1 cellular context compared by ENCODE assay signal in the genomic region with DNA sequence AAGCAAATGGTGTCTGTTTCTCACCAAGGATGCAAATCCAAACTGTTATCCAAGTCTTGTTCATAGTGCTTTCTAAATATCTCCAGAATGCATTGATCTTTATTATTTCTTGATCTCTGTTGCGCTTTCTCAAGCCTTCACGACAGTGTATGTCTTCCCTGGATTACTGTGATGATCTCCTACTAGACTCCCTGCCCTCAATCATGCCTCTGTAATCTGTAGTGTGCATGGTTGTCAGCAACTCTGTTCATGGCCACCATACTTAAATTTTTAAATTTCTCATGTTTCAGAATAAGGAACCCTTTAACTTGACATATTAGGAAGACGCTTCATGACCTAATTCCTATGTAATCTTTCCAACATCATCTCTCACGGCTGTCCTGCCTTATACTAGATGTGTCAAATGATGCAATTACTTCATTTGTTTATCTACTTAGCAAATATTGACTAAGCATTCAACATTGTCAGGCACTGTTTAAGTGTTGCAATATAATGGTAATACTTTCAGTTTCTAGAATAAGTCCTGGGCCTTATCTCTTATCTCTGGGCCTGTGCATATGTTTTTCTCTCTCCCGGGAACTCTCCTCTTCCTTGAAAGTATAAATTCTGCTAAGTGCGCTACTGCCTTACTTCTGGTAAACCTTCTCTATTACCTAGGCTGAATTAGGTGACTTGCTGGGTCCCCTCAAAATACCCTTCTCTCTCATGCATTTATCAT.
TF ChIP-seq lines count a peak whose summit lies in the region.

No MANE protein-coding gene starts in this region.

TF ChIP-seq in K562, 482 proteins besides CTCF, POLR2A, EP300 and RAD21 (continued from another document and continues in another):
- TF ChIP-seq, protein P1, sequence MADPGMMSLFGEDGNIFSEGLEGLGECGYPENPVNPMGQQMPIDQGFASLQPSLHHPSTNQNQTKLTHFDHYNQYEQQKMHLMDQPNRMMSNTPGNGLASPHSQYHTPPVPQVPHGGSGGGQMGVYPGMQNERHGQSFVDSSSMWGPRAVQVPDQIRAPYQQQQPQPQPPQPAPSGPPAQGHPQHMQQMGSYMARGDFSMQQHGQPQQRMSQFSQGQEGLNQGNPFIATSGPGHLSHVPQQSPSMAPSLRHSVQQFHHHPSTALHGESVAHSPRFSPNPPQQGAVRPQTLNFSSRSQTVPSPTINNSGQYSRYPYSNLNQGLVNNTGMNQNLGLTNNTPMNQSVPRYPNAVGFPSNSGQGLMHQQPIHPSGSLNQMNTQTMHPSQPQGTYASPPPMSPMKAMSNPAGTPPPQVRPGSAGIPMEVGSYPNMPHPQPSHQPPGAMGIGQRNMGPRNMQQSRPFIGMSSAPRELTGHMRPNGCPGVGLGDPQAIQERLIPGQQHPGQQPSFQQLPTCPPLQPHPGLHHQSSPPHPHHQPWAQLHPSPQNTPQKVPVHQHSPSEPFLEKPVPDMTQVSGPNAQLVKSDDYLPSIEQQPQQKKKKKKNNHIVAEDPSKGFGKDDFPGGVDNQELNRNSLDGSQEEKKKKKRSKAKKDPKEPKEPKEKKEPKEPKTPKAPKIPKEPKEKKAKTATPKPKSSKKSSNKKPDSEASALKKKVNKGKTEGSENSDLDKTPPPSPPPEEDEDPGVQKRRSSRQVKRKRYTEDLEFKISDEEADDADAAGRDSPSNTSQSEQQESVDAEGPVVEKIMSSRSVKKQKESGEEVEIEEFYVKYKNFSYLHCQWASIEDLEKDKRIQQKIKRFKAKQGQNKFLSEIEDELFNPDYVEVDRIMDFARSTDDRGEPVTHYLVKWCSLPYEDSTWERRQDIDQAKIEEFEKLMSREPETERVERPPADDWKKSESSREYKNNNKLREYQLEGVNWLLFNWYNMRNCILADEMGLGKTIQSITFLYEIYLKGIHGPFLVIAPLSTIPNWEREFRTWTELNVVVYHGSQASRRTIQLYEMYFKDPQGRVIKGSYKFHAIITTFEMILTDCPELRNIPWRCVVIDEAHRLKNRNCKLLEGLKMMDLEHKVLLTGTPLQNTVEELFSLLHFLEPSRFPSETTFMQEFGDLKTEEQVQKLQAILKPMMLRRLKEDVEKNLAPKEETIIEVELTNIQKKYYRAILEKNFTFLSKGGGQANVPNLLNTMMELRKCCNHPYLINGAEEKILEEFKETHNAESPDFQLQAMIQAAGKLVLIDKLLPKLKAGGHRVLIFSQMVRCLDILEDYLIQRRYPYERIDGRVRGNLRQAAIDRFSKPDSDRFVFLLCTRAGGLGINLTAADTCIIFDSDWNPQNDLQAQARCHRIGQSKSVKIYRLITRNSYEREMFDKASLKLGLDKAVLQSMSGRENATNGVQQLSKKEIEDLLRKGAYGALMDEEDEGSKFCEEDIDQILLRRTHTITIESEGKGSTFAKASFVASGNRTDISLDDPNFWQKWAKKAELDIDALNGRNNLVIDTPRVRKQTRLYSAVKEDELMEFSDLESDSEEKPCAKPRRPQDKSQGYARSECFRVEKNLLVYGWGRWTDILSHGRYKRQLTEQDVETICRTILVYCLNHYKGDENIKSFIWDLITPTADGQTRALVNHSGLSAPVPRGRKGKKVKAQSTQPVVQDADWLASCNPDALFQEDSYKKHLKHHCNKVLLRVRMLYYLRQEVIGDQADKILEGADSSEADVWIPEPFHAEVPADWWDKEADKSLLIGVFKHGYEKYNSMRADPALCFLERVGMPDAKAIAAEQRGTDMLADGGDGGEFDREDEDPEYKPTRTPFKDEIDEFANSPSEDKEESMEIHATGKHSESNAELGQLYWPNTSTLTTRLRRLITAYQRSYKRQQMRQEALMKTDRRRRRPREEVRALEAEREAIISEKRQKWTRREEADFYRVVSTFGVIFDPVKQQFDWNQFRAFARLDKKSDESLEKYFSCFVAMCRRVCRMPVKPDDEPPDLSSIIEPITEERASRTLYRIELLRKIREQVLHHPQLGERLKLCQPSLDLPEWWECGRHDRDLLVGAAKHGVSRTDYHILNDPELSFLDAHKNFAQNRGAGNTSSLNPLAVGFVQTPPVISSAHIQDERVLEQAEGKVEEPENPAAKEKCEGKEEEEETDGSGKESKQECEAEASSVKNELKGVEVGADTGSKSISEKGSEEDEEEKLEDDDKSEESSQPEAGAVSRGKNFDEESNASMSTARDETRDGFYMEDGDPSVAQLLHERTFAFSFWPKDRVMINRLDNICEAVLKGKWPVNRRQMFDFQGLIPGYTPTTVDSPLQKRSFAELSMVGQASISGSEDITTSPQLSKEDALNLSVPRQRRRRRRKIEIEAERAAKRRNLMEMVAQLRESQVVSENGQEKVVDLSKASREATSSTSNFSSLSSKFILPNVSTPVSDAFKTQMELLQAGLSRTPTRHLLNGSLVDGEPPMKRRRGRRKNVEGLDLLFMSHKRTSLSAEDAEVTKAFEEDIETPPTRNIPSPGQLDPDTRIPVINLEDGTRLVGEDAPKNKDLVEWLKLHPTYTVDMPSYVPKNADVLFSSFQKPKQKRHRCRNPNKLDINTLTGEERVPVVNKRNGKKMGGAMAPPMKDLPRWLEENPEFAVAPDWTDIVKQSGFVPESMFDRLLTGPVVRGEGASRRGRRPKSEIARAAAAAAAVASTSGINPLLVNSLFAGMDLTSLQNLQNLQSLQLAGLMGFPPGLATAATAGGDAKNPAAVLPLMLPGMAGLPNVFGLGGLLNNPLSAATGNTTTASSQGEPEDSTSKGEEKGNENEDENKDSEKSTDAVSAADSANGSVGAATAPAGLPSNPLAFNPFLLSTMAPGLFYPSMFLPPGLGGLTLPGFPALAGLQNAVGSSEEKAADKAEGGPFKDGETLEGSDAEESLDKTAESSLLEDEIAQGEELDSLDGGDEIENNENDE (IDR thresholded peaks at IDR 0.05; ENCODE audit: low read depth, low read length) = no peak
- TF ChIP-seq, protein P2, sequence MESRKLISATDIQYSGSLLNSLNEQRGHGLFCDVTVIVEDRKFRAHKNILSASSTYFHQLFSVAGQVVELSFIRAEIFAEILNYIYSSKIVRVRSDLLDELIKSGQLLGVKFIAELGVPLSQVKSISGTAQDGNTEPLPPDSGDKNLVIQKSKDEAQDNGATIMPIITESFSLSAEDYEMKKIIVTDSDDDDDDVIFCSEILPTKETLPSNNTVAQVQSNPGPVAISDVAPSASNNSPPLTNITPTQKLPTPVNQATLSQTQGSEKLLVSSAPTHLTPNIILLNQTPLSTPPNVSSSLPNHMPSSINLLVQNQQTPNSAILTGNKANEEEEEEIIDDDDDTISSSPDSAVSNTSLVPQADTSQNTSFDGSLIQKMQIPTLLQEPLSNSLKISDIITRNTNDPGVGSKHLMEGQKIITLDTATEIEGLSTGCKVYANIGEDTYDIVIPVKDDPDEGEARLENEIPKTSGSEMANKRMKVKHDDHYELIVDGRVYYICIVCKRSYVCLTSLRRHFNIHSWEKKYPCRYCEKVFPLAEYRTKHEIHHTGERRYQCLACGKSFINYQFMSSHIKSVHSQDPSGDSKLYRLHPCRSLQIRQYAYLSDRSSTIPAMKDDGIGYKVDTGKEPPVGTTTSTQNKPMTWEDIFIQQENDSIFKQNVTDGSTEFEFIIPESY (CRISPR knock-in tag; IDR thresholded peaks at IDR 0.05) = no peak
- TF ChIP-seq SIN3B (IDR thresholded peaks at IDR 0.05; ENCODE audit: low read depth) = no peak
- TF ChIP-seq PHF21A (IDR thresholded peaks at IDR 0.05; ENCODE audit: borderline replicate concordance, low read depth) = no peak
- no peak for TF ChIP-seq STAT5B (CRISPR knock-in tag; IDR thresholded peaks at IDR 0.05)
- TF ChIP-seq RBFOX2 (IDR thresholded peaks at IDR 0.05; ENCODE audit: low read depth, low read length) = no peak
- peak in 1 of 2 experiments; percentile 100; a peak in 2 of 4 replicates for TF ChIP-seq FOXA3 (CRISPR knock-in tag; conservative IDR thresholded peaks at IDR 0.05 in 1 of 2, IDR thresholded peaks at IDR 0.05 in 1 of 2)
- TF ChIP-seq CBFB (CRISPR knock-in tag; IDR thresholded peaks at IDR 0.05) = no peak
- no peak for TF ChIP-seq ZNF696 (CRISPR knock-in tag; conservative IDR thresholded peaks at IDR 0.05)
- no peak for TF ChIP-seq ZNF316 (IDR thresholded peaks at IDR 0.05)
- TF ChIP-seq GABPA (tag; conservative IDR thresholded peaks at IDR 0.05; ENCODE audit: low read depth) = peak; percentile 40; the same call in 1 of the 2 replicates
- peak; percentile 92; the same call in 1 of the 2 replicates for TF ChIP-seq SMARCA4 (IDR thresholded peaks at IDR 0.05)
- TF ChIP-seq POLR2AphosphoS5 (IDR thresholded peaks at IDR 0.05; ENCODE audit: control insufficient read depth, insufficient read depth, low read depth, low read length) = no peak
- no peak for TF ChIP-seq ZBTB2 (IDR thresholded peaks at IDR 0.05)
- no peak for TF ChIP-seq CREB1 (IDR thresholded peaks at IDR 0.05)
- no peak for TF ChIP-seq CREB1 (CRISPR knock-in tag; IDR thresholded peaks at IDR 0.05)
- TF ChIP-seq CTBP1 (IDR thresholded peaks at IDR 0.05; ENCODE audit: borderline replicate concordance) = peak; percentile 81
- TF ChIP-seq ELF4 (CRISPR knock-in tag; IDR thresholded peaks at IDR 0.05) = no peak
- no peak for TF ChIP-seq RREB1 (CRISPR knock-in tag; IDR thresholded peaks at IDR 0.05)
- TF ChIP-seq, protein P3, sequence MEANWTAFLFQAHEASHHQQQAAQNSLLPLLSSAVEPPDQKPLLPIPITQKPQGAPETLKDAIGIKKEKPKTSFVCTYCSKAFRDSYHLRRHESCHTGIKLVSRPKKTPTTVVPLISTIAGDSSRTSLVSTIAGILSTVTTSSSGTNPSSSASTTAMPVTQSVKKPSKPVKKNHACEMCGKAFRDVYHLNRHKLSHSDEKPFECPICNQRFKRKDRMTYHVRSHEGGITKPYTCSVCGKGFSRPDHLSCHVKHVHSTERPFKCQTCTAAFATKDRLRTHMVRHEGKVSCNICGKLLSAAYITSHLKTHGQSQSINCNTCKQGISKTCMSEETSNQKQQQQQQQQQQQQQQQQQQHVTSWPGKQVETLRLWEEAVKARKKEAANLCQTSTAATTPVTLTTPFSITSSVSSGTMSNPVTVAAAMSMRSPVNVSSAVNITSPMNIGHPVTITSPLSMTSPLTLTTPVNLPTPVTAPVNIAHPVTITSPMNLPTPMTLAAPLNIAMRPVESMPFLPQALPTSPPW (CRISPR knock-in tag; IDR thresholded peaks at IDR 0.05) = no peak
- no peak for TF ChIP-seq SAFB2 (IDR thresholded peaks at IDR 0.05; ENCODE audit: borderline replicate concordance, low read depth, low read length, severe bottlenecking)
- no peak for TF ChIP-seq ZBTB49 (CRISPR knock-in tag; IDR thresholded peaks at IDR 0.05; ENCODE audit: borderline replicate concordance)
- TF ChIP-seq NR2C1 (IDR thresholded peaks at IDR 0.05) = no peak
- TF ChIP-seq NR2C1 (tag; IDR thresholded peaks at IDR 0.05) = no peak; the same call in 1 of the 2 replicates
- no peak for TF ChIP-seq MIER1 (IDR thresholded peaks at IDR 0.05; ENCODE audit: low read depth)
- TF ChIP-seq CSDE1 (IDR thresholded peaks at IDR 0.05) = no peak; a peak in 1 of 4 replicates
